21 cellular contexts compared by ENCODE assay signal in genomic region chr4:127015616-127016015, GRCh38.
DNase-seq lines count a peak whose midpoint lies in the region; ATAC-seq, FAIRE-seq and TF ChIP-seq lines count a peak whose summit lies in the region.
"Had no signal": no experiment of that assay in that cellular context is flagged by ENCODE, and none has a peak within 500 bp of the region (broad histone marks: within the 10 kb centered on the region; RNA-seq: fewer than 3 reads in every experiment).

No MANE protein-coding gene starts in this region.

- H3K4me3 ChIP-seq in ACC112 (ENCODE audit: low read depth, low read length) = no peak overlapping the region
- no peak overlapping the region for H3K4me3 ChIP-seq in bronchial epithelial cell (ENCODE audit: low read depth, low read length)
- H3K4me3 ChIP-seq in left ventricle myocardium inferior = no peak overlapping the region
- H3K4me3 ChIP-seq in psoas muscle = no peak overlapping the region
- H3K4me3 ChIP-seq: gastroesophageal sphincter, ovary, stomach had no signal

- no peak overlapping the region for H2BK5ac ChIP-seq in H9 (ENCODE audit: insufficient read length, low read length)

- no peak overlapping the region for H3K23ac ChIP-seq in H9 (ENCODE audit: insufficient read length, low read depth, low read length)

- H3K23me2 ChIP-seq in H9 (ENCODE audit: insufficient read length, low read depth, low read length, poor library complexity, severe bottlenecking) = no peaks in the 10 kb centered on the region

- H3K9ac ChIP-seq in H9 (ENCODE audit: extremely low read depth, insufficient read length, low read length) = no peak overlapping the region
- H3K9ac ChIP-seq: KMS-11 had no signal

- no peak for ATAC-seq in HG03342 (IDR thresholded peaks at IDR 0.05; ENCODE audit: unreplicated experiment)
- no peak for ATAC-seq in psoas muscle
- no peak for ATAC-seq in left cardiac atrium
- ATAC-seq: activated CD4-positive, alpha-beta T cell treated with anti-CD3 and anti-CD28 coated beads for 36 hours; gastroesophageal sphincter had no signal

- H3K27me3 Mint-ChIP-seq in H9 (ENCODE audit: low read depth) = no peaks in the 10 kb centered on the region
- H3K27me3 Mint-ChIP-seq: activated CD4-positive, alpha-beta T cell treated with anti-CD3 and anti-CD28 coated beads for 36 hours; CD4-positive, alpha-beta T cell had no signal

- no peaks in the 10 kb centered on the region for H3K4me1 ChIP-seq in ACC112 (ENCODE audit: control insufficient read depth, insufficient read depth, low read length, unreplicated experiment)
- H3K4me1 ChIP-seq in H9 (ENCODE audit: insufficient read depth, low read length) = peaks cover 5% of the 10 kb centered on the region; the same call in 1 of the 2 replicates
- H3K4me1 ChIP-seq in left ventricle myocardium inferior = no peaks in the 10 kb centered on the region
- H3K4me1 ChIP-seq in psoas muscle = no peaks in the 10 kb centered on the region
- H3K4me1 ChIP-seq: stomach had no signal

- no peak overlapping the region for H3K4me3 Mint-ChIP-seq in H9
- H3K4me3 Mint-ChIP-seq: activated CD4-positive, alpha-beta T cell treated with anti-CD3 and anti-CD28 coated beads for 36 hours; CD4-positive, alpha-beta T cell had no signal

- no peak overlapping the region; a peak in 1 of 7 replicates for H3K27ac Mint-ChIP-seq in H9
- H3K27ac Mint-ChIP-seq: activated CD4-positive, alpha-beta T cell treated with anti-CD3 and anti-CD28 coated beads for 36 hours; CD4-positive, alpha-beta T cell had no signal

- TF ChIP-seq CTCF in H9 (conservative IDR thresholded peaks at IDR 0.05) = no peak
- no peak for TF ChIP-seq CTCF in bronchial epithelial cell (IDR thresholded peaks at IDR 0.05; ENCODE audit: insufficient read depth, low read length, severe bottlenecking)
- TF ChIP-seq CTCF in left ventricle myocardium inferior (IDR thresholded peaks at IDR 0.05; ENCODE audit: borderline replicate concordance) = no peak
- TF ChIP-seq CTCF in psoas muscle (IDR thresholded peaks at IDR 0.05) = no peak

- no peak overlapping the region for H3K4me2 ChIP-seq in H9 (ENCODE audit: insufficient read depth, insufficient read length, low read length)
- H3K4me2 ChIP-seq: KMS-11 had no signal

- H2AK5ac ChIP-seq in H9 (ENCODE audit: insufficient read length, low read length) = no peak overlapping the region

- H4K20me1 ChIP-seq in H9 (ENCODE audit: control insufficient read depth, insufficient read depth, insufficient read length) = no peaks in the 10 kb centered on the region

- H3K4me1 Mint-ChIP-seq in H9 = peaks cover 10 to 11% of the 10 kb centered on the region in 2 experiments
- H3K4me1 Mint-ChIP-seq: activated CD4-positive, alpha-beta T cell treated with anti-CD3 and anti-CD28 coated beads for 36 hours had no signal

- no peak overlapping the region for H2BK12ac ChIP-seq in H9 (ENCODE audit: insufficient read length, low read depth, low read length)

- H3K18ac ChIP-seq in H9 (ENCODE audit: insufficient read length, low read depth, low read length) = no peak overlapping the region

- intact Hi-C loops in left ventricle myocardium inferior (cut with micrococcal nuclease) (no loop called here), psoas muscle (cut with DNase I) (no loop called here), left cardiac atrium (cut with DNase I) (no loop called here)

- no peak overlapping the region for H4K8ac ChIP-seq in H9 (replicated peaks; ENCODE audit: insufficient read length, low read depth, low read length)

- no peaks in the 10 kb centered on the region for H3K9me3 ChIP-seq in H9 (ENCODE audit: control insufficient read depth, low read depth, low read length)
- H3K9me3 ChIP-seq in left ventricle myocardium inferior (replicated peaks) = peaks cover 4% of the 10 kb centered on the region
- H3K9me3 ChIP-seq in psoas muscle = no peaks in the 10 kb centered on the region
- H3K9me3 ChIP-seq: gastroesophageal sphincter, ovary, stomach had no signal

- H4K91ac ChIP-seq in H9 (ENCODE audit: insufficient read length, low read depth, low read length) = no peak overlapping the region

- H2BK120ac ChIP-seq in H9 (ENCODE audit: low read depth, low read length, poor library complexity, severe bottlenecking) = no peak overlapping the region

- no peak overlapping the region for H2BK15ac ChIP-seq in H9 (ENCODE audit: low read depth, low read length)

- peak; percentile 18 for FAIRE-seq in bronchial epithelial cell (lab: Jason Lieb, UNC)
- FAIRE-seq: GM18507 had no signal

- no peak overlapping the region for H2BK20ac ChIP-seq in H9 (ENCODE audit: low read depth, low read length, poor library complexity, severe bottlenecking)

- H3K79me1 ChIP-seq in H9 (ENCODE audit: insufficient read depth, low read depth, low read length, poor library complexity, severe bottlenecking) = no peaks in the 10 kb centered on the region

- no peak overlapping the region for H3K4ac ChIP-seq in H9 (ENCODE audit: low read depth, low read length)

- H3K14ac ChIP-seq in H9 (ENCODE audit: insufficient read depth, low read length) = no peak overlapping the region

- peaks cover 0 to 2% of the 10 kb centered on the region in 2 experiments; a peak in 2 of 5 replicates for H3K9me3 Mint-ChIP-seq in H9

- H3K79me2 ChIP-seq in ACC112 (ENCODE audit: control insufficient read depth, insufficient read depth, low read length, unreplicated experiment) = no peaks in the 10 kb centered on the region
- no peaks in the 10 kb centered on the region for H3K79me2 ChIP-seq in H9 (ENCODE audit: insufficient read depth, low read length)

- no peak overlapping the region for H4K5ac ChIP-seq in H9 (ENCODE audit: insufficient read length, low read depth, low read length)

- H3K27me3 ChIP-seq in ACC112 (ENCODE audit: insufficient read depth, low read length) (no peaks in the 10 kb centered on the region), H9 (ENCODE audit: insufficient read depth, low read length) (no peaks in the 10 kb centered on the region), bronchial epithelial cell (ENCODE audit: control insufficient read depth, insufficient read depth, low read length) (no peaks in the 10 kb centered on the region), left ventricle myocardium inferior (ENCODE audit: low read depth) (no peaks in the 10 kb centered on the region), psoas muscle (ENCODE audit: insufficient read depth in 3 of 3, low read length in 2 of 3) (no peaks in the 10 kb centered on the region)
- H3K27me3 ChIP-seq: dorsolateral prefrontal cortex, gastroesophageal sphincter, ovary, stomach had no signal

- H2AFZ ChIP-seq in ACC112 (ENCODE audit: low read length, unreplicated experiment) (peak overlapping the region; percentile 83), H9 (ENCODE audit: low read length) (peak overlapping the region; percentile 27)

- H3K36me3 ChIP-seq in ACC112 (ENCODE audit: insufficient read depth, low read length) (no peaks in the 10 kb centered on the region), bronchial epithelial cell (ENCODE audit: control insufficient read depth, insufficient read depth, low read length) (no peaks in the 10 kb centered on the region), left ventricle myocardium inferior (no peaks in the 10 kb centered on the region), psoas muscle (ENCODE audit: insufficient read depth in 1 of 2, low read depth in 1 of 2) (no peaks in the 10 kb centered on the region)
- H3K36me3 ChIP-seq: gastroesophageal sphincter, ovary, stomach had no signal

- DNase-seq in H9 (peak; percentile 28), NCI-H446 treated with DMSO at 0.1 percent for 48 hours (lab: John Stamatoyannopoulos, UW) (peak; percentile 19), bronchial epithelial cell (ENCODE audit: low read depth) (no peak), left ventricle myocardium inferior (no peak), psoas muscle (no peak), left cardiac atrium (no peak)
- DNase-seq: activated CD4-positive, alpha-beta T cell treated with anti-CD3 and anti-CD28 coated beads for 36 hours; CD4-positive, alpha-beta T cell; dorsolateral prefrontal cortex; erythroblast; GOT3; NCI-H1417 treated with DMSO at 0.1 percent for 48 hours; ovary; stimulated activated CD4-positive, alpha-beta T cell treated with anti-CD3 and anti-CD28 coated beads, Interleukin-2, amount 100 ng/mL, for 24 hours; stomach; T1000 had no signal

- no CpG with 5 or more reads among the region's 6 CpGs for WGBS in H9 (ENCODE audit: extremely low coverage, insufficient read length, low lambda C conversion rate)
- WGBS in psoas muscle, 3 donors = 47 to 50% (median 48%) methylated on average over 6 of the region's 6 CpGs

- no peak overlapping the region for H3K56ac ChIP-seq in H9 (ENCODE audit: insufficient read length, low read depth, low read length)

- no peak overlapping the region for H3T11ph ChIP-seq in H9 (ENCODE audit: low read length)

- no peaks in the 10 kb centered on the region for H3K36me3 Mint-ChIP-seq in H9 (ENCODE audit: insufficient read depth in 1 of 3, low read depth in 3 of 3)

- H3K27ac ChIP-seq in ACC112 (ENCODE audit: low read depth, low read length) = no peak overlapping the region
- no peak overlapping the region for H3K27ac ChIP-seq in H9 (ENCODE audit: insufficient read length, low read depth, low read length)
- no peak overlapping the region for H3K27ac ChIP-seq in left ventricle myocardium inferior (replicated peaks)
- H3K27ac ChIP-seq in psoas muscle = no peak overlapping the region
- H3K27ac ChIP-seq: dorsolateral prefrontal cortex, gastroesophageal sphincter, KMS-11, ovary, stomach had no signal

Comparison
In these comparisons a context has a peak if more than half of its experiments do, and no peak if none do; other contexts are left out.
1. DNase-seq: peak in H9 (single experiment) and NCI-H446 treated with DMSO at 0.1 percent for 48 hours (single experiment); none in bronchial epithelial cell (single experiment), left ventricle myocardium inferior (single experiment), psoas muscle (0 of 2) and left cardiac atrium (single experiment).